Comparison of ENCODE assay signal across 7 cellular contexts in genomic region chr18:30971338-30971956, GRCh38.
DNase-seq lines count a peak whose midpoint lies in the region; ATAC-seq and TF ChIP-seq lines count a peak whose summit lies in the region.

No MANE protein-coding gene starts in this region.

- no peak overlapping the region for H4K8ac ChIP-seq in mesenchymal stem cell (ENCODE audit: low read length)

- ATAC-seq in body of pancreas (peak; percentile 58), GM21825 (IDR thresholded peaks at IDR 0.05; ENCODE audit: unreplicated experiment) (no peak)

- H3K18ac ChIP-seq in mesenchymal stem cell (ENCODE audit: low read depth in 1 of 2, low read length in 2 of 2) = no peak overlapping the region

- H3K4me1 ChIP-seq in body of pancreas (no peaks in the 10 kb centered on the region), mesenchymal stem cell (ENCODE audit: control insufficient read depth, insufficient read depth, low read depth, low read length) (no peaks in the 10 kb centered on the region)

- no peak overlapping the region for H2AFZ ChIP-seq in mesenchymal stem cell (ENCODE audit: low read depth, low read length)

- H2BK120ac ChIP-seq in mesenchymal stem cell (ENCODE audit: low read depth, low read length) = no peak overlapping the region

- H3K4me3 ChIP-seq in HFF-Myc (replicated peaks; ENCODE audit: low read depth, low read length) (no peak overlapping the region), body of pancreas (no peak overlapping the region), mesenchymal stem cell (ENCODE audit: insufficient read depth in 1 of 2, low read depth in 1 of 2, low read length in 2 of 2) (no peak overlapping the region)

- H3K14ac ChIP-seq in mesenchymal stem cell (ENCODE audit: low read length in 2 of 2) = no peak overlapping the region

- intact Hi-C loops in body of pancreas (cut with DNase I) = no loop called here

- H3K27ac ChIP-seq in body of pancreas (no peak overlapping the region), mesenchymal stem cell (ENCODE audit: low read length, poor library complexity, severe bottlenecking) (no peak overlapping the region)

- H2BK12ac ChIP-seq in mesenchymal stem cell (ENCODE audit: low read length in 2 of 2) = no peak overlapping the region

- TF ChIP-seq POLR2A in body of pancreas (IDR thresholded peaks at IDR 0.05) = no peak

- TF ChIP-seq CTCF in GM12872 (IDR thresholded peaks at IDR 0.05; ENCODE audit: insufficient read depth, low read depth, low read length) (peak; percentile 32; the same call in 2 of the 3 replicates), HFF-Myc (IDR thresholded peaks at IDR 0.05; ENCODE audit: low read depth, low read length, missing control alignments) (peak; percentile 37), body of pancreas (IDR thresholded peaks at IDR 0.05) (peak; percentile 29 to 70 (median 54))

- no peak overlapping the region for H3K9ac ChIP-seq in mesenchymal stem cell (ENCODE audit: low read length)

- H2AK5ac ChIP-seq in mesenchymal stem cell (ENCODE audit: low read length, severe bottlenecking) = no peak overlapping the region

- H3K9me3 ChIP-seq in body of pancreas (no peaks in the 10 kb centered on the region), mesenchymal stem cell (ENCODE audit: control insufficient read depth, low read length) (no peaks in the 10 kb centered on the region)

- no peak overlapping the region for H3K4me2 ChIP-seq in mesenchymal stem cell (ENCODE audit: low read length, poor library complexity, severe bottlenecking)

- H3K23ac ChIP-seq in mesenchymal stem cell (ENCODE audit: low read length in 2 of 2) = no peak overlapping the region

- H3K79me1 ChIP-seq in mesenchymal stem cell (replicated peaks; ENCODE audit: low read length, poor library complexity, severe bottlenecking) = no peaks in the 10 kb centered on the region

- WGBS in body of pancreas, 2 donors = 2 to 4% methylated on average over 1 of the region's 1 CpG
- no CpG with 5 or more reads among the region's 1 CpG for WGBS in mesenchymal stem cell

- H3K27me3 ChIP-seq in body of pancreas (no peaks in the 10 kb centered on the region), mesenchymal stem cell (ENCODE audit: control insufficient read depth in 1 of 2, insufficient read depth in 1 of 2, low read length in 2 of 2) (no peaks in the 10 kb centered on the region)

- H3K36me3 ChIP-seq in body of pancreas (replicated peaks in 1 of 2; ENCODE audit: insufficient read depth in 1 of 2, low read depth in 2 of 2) (no peaks in the 10 kb centered on the region), mesenchymal stem cell (ENCODE audit: control insufficient read depth in 1 of 2, insufficient read depth in 2 of 2, low read depth in 1 of 2, low read length in 2 of 2) (no peaks in the 10 kb centered on the region)

- peak; percentile 0 for DNase-seq in HFF-Myc (ENCODE audit: extremely low read depth, low read depth)
- DNase-seq in NCI-H1694 treated with DMSO at 0.1 percent for 48 hours (lab: John Stamatoyannopoulos, UW) = peak; percentile 3
- no peak for DNase-seq in body of pancreas
- DNase-seq in mesenchymal stem cell = peak; percentile 39
- DNase-seq in effector CD4-positive, alpha-beta T cell = no peak

- no peak overlapping the region for H2BK5ac ChIP-seq in mesenchymal stem cell (ENCODE audit: low read depth, low read length, poor library complexity, severe bottlenecking)

- no peak overlapping the region for H4K91ac ChIP-seq in mesenchymal stem cell (ENCODE audit: low read length)

- no peak overlapping the region for H3K4ac ChIP-seq in mesenchymal stem cell (ENCODE audit: low read depth in 1 of 2, low read length in 2 of 2)

- no peak overlapping the region for H2BK15ac ChIP-seq in mesenchymal stem cell (ENCODE audit: low read depth, poor library complexity, severe bottlenecking)

Comparison
In these comparisons a context has a peak if more than half of its experiments do, and no peak if none do; other contexts are left out.
1. DNase-seq: peak in HFF-Myc (single experiment), NCI-H1694 treated with DMSO at 0.1 percent for 48 hours (single experiment) and mesenchymal stem cell (single experiment); none in body of pancreas (0 of 4) and effector CD4-positive, alpha-beta T cell (single experiment).
2. Peak in every context shown above with its lines, with median percentiles within 50 percentile points of each other: CTCF ChIP-seq.